13 cellular contexts compared by ENCODE assay signal in the genomic region with DNA sequence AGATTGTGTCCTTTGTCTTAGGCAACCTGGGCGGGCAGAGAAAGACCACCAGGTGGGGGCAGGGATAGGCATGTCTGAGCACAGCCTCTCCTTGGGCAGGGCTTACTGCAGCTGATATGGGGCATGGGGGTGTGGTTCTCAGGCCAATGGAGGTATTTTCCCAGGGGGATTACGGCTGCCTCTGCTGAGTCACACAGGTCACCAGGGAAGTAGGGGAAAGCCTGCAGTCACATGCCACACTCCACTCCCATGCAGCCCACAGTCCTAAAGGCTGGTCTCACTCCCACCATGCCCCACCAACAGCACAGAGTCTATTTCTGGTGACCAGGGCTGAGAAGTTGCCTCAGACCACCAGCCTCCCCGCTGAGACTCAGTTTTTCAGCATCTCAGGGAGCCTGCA.
DNase-seq lines count a peak whose midpoint lies in the region; ATAC-seq lines count a peak whose summit lies in the region.
"Had no signal": no experiment of that assay in that cellular context is flagged by ENCODE, and none has a peak within 500 bp of the region (broad histone marks: within the 10 kb centered on the region; RNA-seq: fewer than 3 reads in every experiment).

No MANE protein-coding gene starts in this region.

- no peaks in the 10 kb centered on the region for H3K36me3 Mint-ChIP-seq in stimulated activated naive B cell treated with anti-CD40 and anti-IgM and Interleukin-4, amounts not matched to agents 10 μg/mL and 1 μg/mL and 100 μg/mL, for 72 hours
- H3K36me3 Mint-ChIP-seq: activated naive CD8-positive, alpha-beta T cell treated with anti-CD3 and anti-CD28 coated beads for 36 hours; CD4-positive, CD25-positive, alpha-beta regulatory T cell had no signal

- ATAC-seq in GM19351 (IDR thresholded peaks at IDR 0.05; ENCODE audit: unreplicated experiment): peak; percentile 51
- peak; percentile 75 for ATAC-seq in HG02759 (IDR thresholded peaks at IDR 0.05; ENCODE audit: unreplicated experiment)
- peak in 1 of 2 donors; percentile 52 for ATAC-seq in stimulated activated naive B cell treated with anti-CD40 and anti-IgM and Interleukin-4, amounts not matched to agents 10 μg/mL and 1 μg/mL and 100 μg/mL, for 72 hours (replicated peaks)
- ATAC-seq in HG03280 (IDR thresholded peaks at IDR 0.05; ENCODE audit: unreplicated experiment): no peak

- H3K4me3 Mint-ChIP-seq in stimulated activated naive B cell treated with anti-CD40 and anti-IgM and Interleukin-4, amounts not matched to agents 10 μg/mL and 1 μg/mL and 100 μg/mL, for 72 hours: no peak overlapping the region
- H3K4me3 Mint-ChIP-seq: activated naive CD8-positive, alpha-beta T cell treated with anti-CD3 and anti-CD28 coated beads for 36 hours; CD4-positive, CD25-positive, alpha-beta regulatory T cell had no signal

- peaks cover 0 to 2% of the 10 kb centered on the region in 2 donors for H3K9me3 Mint-ChIP-seq in stimulated activated naive B cell treated with anti-CD40 and anti-IgM and Interleukin-4, amounts not matched to agents 10 μg/mL and 1 μg/mL and 100 μg/mL, for 72 hours
- H3K9me3 Mint-ChIP-seq: activated naive CD8-positive, alpha-beta T cell treated with anti-CD3 and anti-CD28 coated beads for 36 hours had no signal

- H3K27ac Mint-ChIP-seq in stimulated activated naive B cell treated with anti-CD40 and anti-IgM and Interleukin-4, amounts not matched to agents 10 μg/mL and 1 μg/mL and 100 μg/mL, for 72 hours: no peak overlapping the region
- H3K27ac Mint-ChIP-seq: activated naive CD8-positive, alpha-beta T cell treated with anti-CD3 and anti-CD28 coated beads for 36 hours; CD4-positive, CD25-positive, alpha-beta regulatory T cell had no signal

- H3K27me3 Mint-ChIP-seq in stimulated activated naive B cell treated with anti-CD40 and anti-IgM and Interleukin-4, amounts not matched to agents 10 μg/mL and 1 μg/mL and 100 μg/mL, for 72 hours: peaks cover 3 to 5% of the 10 kb centered on the region in 2 donors
- H3K27me3 Mint-ChIP-seq: activated naive CD8-positive, alpha-beta T cell treated with anti-CD3 and anti-CD28 coated beads for 36 hours; CD4-positive, CD25-positive, alpha-beta regulatory T cell had no signal

- peaks cover 0 to 3% of the 10 kb centered on the region in 2 donors for H3K4me1 Mint-ChIP-seq in stimulated activated naive B cell treated with anti-CD40 and anti-IgM and Interleukin-4, amounts not matched to agents 10 μg/mL and 1 μg/mL and 100 μg/mL, for 72 hours
- H3K4me1 Mint-ChIP-seq: activated naive CD8-positive, alpha-beta T cell treated with anti-CD3 and anti-CD28 coated beads for 36 hours; CD4-positive, CD25-positive, alpha-beta regulatory T cell had no signal

- DNase-seq in HT1080 (ENCODE audit: low read depth) (peak; percentile 56), NCI-H226 (no peak), GM19238 (ENCODE audit: insufficient read length, low spot score) (no peak)
- peak; percentile 2 for DNase-seq in stimulated activated naive B cell treated with anti-CD40 and anti-IgM and Interleukin-4, amounts not matched to agents 10 μg/mL and 1 μg/mL and 100 μg/mL, for 72 hours
- DNase-seq: activated CD8-positive, alpha-beta memory T cell treated with anti-CD3 and anti-CD28 coated beads, Interleukin-2, amount 50 U/mL, for 4 hours; activated naive CD8-positive, alpha-beta T cell treated with anti-CD3 and anti-CD28 coated beads for 36 hours; CD4-positive, CD25-positive, alpha-beta regulatory T cell; colonic mucosa; NCI-H1417 treated with DMSO at 0.1 percent for 48 hours; WERI-Rb-1 had no signal

Comparison
In these comparisons a context has a peak if more than half of its experiments do, and no peak if none do; other contexts are left out.
1. DNase-seq: peak in HT1080 (single experiment) and stimulated activated naive B cell treated with anti-CD40 and anti-IgM and Interleukin-4, amounts not matched to agents 10 μg/mL and 1 μg/mL and 100 μg/mL, for 72 hours (single experiment); none in NCI-H226 (single experiment) and GM19238 (single experiment).